In the genomic region with DNA sequence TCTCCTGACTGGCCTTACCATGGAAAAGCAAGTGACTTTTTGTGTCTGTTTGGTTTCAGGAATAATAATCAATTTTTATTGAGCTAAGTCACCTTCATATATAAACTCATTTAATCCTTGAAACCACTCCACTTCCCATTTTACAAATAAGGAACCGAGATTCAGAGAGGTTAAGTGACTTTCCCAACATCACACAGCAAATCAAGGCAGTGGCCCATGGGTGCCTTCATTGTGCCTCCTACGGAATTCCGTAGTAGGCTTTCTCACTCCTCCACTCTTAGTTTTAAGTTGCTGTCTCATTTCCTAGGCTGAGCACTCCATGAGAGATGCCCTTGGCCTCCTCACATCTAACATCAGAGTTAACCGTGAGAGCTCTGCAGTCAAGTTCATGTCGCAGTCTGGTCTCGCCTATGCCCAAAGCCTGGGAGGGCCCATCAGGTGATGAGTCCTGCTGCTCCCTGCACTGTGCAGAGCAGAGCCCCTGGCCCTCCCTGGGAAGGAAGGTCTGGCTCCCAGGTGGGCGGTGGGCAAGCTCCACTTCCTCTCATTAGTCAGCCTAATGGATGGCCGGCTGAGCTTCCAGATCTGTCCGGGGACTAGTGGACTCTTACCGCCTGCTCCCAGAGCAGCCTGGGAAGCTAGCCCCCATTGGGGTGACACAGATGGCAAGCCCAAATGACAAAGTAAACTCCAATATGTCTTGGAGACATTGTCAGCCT, we compare ENCODE assay signal across 1 cellular context.
TF ChIP-seq lines count a peak whose summit lies in the region.

No MANE protein-coding gene starts in this region.

TF ChIP-seq in H1, 55 proteins besides CTCF, POLR2A, EP300 and RAD21:
- TF ChIP-seq SP4 (IDR thresholded peaks at IDR 0.05; ENCODE audit: low read length) (no peak), HDAC2 (IDR thresholded peaks at IDR 0.05; ENCODE audit: borderline replicate concordance in 1 of 2, low read depth in 2 of 2, low read length in 2 of 2) (peak in 1 of 2 experiments; percentile 56; a peak in 1 of 4 replicates), KDM1A (IDR thresholded peaks at IDR 0.05; ENCODE audit: borderline replicate concordance, low read length) (peak; percentile 86)
